ENCODE assay signal across 11 cellular contexts in the genomic region with DNA sequence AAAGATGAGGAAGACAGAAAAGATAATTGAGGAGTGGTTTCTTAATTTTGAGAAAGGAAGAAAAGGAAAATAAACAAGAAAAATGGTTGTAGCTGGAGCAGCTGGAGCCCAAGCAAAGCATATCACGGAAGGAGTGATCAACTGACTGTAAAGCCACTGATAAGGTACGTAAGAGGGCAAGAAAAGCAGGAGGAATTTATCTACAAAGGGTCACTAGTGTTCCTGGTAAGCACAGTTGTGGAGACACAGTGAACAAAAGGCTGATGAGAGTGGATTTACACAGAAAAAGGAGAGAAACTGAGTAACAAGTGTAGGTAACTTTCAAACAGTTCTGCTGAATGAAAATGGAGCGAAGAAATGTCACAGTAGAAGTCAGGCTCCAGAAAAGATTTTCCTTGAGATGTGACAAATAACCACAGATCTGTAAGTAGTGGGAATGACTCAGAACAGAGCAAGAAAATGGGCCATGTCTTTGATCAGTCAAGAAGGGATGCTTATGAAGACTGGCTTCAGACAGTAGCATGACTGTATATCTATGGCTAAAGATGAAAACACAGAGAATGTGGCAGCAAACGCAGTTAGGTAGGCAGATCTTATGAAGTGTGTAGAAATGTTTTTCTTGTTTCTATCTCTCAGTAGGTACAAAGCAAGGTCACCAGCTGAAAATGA. TPM values are rescaled to one million over a fixed set of nuclear protein-coding genes. Genes with fewer than 3 reads are reported as not detected.
A peak's percentile ranks its signal among the peaks of the same experiment; 100 is the strongest.
DNase-seq lines count a peak whose midpoint lies in the region; ATAC-seq and TF ChIP-seq lines count a peak whose summit lies in the region.
"Had no signal": no experiment of that assay in that cellular context is flagged by ENCODE, and none has a peak within 500 bp of the region (broad histone marks: within the 10 kb centered on the region; RNA-seq: fewer than 3 reads in every experiment).

No MANE protein-coding gene starts in this region.

- no peak overlapping the region for H2AK5ac ChIP-seq in mesenchymal stem cell (ENCODE audit: low read length, severe bottlenecking)
- no peak overlapping the region for H2AK5ac ChIP-seq in trophoblast cell (ENCODE audit: low read length)

- H3K9me3 ChIP-seq in CD4-positive, alpha-beta memory T cell (ENCODE audit: control insufficient read depth in 1 of 2, low read length in 2 of 2) = no peaks in the 10 kb centered on the region
- H3K9me3 ChIP-seq in GM23248 (ENCODE audit: low read depth) (no peaks in the 10 kb centered on the region), mesenchymal stem cell (ENCODE audit: control insufficient read depth, low read length) (no peaks in the 10 kb centered on the region), trophoblast cell (ENCODE audit: insufficient read depth, low read depth, low read length) (no peaks in the 10 kb centered on the region)

- H3K4me3 ChIP-seq in CD4-positive, alpha-beta memory T cell (ENCODE audit: low read length in 2 of 2) = no peak overlapping the region
- H3K4me3 ChIP-seq in GM23248 (no peak overlapping the region), mesenchymal stem cell (ENCODE audit: insufficient read depth in 1 of 2, low read depth in 1 of 2, low read length in 2 of 2) (no peak overlapping the region), trophoblast cell (ENCODE audit: low read depth, low read length) (no peak overlapping the region)

- H3K36me3 Mint-ChIP-seq in CD4-positive, alpha-beta memory T cell = peaks cover 13 to 37% of the 10 kb centered on the region in 2 donors
- H3K36me3 Mint-ChIP-seq in activated CD8-positive, alpha-beta T cell treated with anti-CD3 and anti-CD28 coated beads for 36 hours (ENCODE audit: low read depth) = peaks cover 15% of the 10 kb centered on the region

- no peaks in the 10 kb centered on the region for H3K9me2 ChIP-seq in GM23248 (ENCODE audit: insufficient read depth)

- peaks cover 19% of the 10 kb centered on the region for H3K4me1 ChIP-seq in CD4-positive, alpha-beta memory T cell (ENCODE audit: insufficient read depth, low read length)
- no peaks in the 10 kb centered on the region for H3K4me1 ChIP-seq in GM23248 (ENCODE audit: insufficient read depth)
- no peaks in the 10 kb centered on the region for H3K4me1 ChIP-seq in mesenchymal stem cell (ENCODE audit: control insufficient read depth, insufficient read depth, low read depth, low read length)
- no peaks in the 10 kb centered on the region for H3K4me1 ChIP-seq in trophoblast cell (ENCODE audit: control insufficient read depth in 1 of 2, insufficient read depth in 2 of 2, low read length in 2 of 2)

- no peaks in the 10 kb centered on the region for H3K9me3 Mint-ChIP-seq in CD4-positive, alpha-beta memory T cell
- H3K9me3 Mint-ChIP-seq in activated CD8-positive, alpha-beta T cell treated with anti-CD3 and anti-CD28 coated beads for 36 hours = no peaks in the 10 kb centered on the region

- no peaks in the 10 kb centered on the region for H3K27me3 Mint-ChIP-seq in CD4-positive, alpha-beta memory T cell
- no peaks in the 10 kb centered on the region for H3K27me3 Mint-ChIP-seq in activated CD8-positive, alpha-beta T cell treated with anti-CD3 and anti-CD28 coated beads for 36 hours

- H3K27ac ChIP-seq in CD4-positive, alpha-beta memory T cell (ENCODE audit: low read depth, low read length) = peak overlapping the region; percentile 20
- H3K27ac ChIP-seq in GM23248 (no peak overlapping the region), mesenchymal stem cell (ENCODE audit: low read length, poor library complexity, severe bottlenecking) (no peak overlapping the region), trophoblast cell (ENCODE audit: low read depth, low read length) (no peak overlapping the region)

- H4K20me1 ChIP-seq in GM23248 (ENCODE audit: insufficient read depth) = no peaks in the 10 kb centered on the region

- in situ Hi-C loops in GM23248 (cut with MboI) = no loop called here

- no peak overlapping the region for H3K23ac ChIP-seq in mesenchymal stem cell (ENCODE audit: low read length in 2 of 2)
- no peak overlapping the region for H3K23ac ChIP-seq in trophoblast cell (ENCODE audit: low read length)

- H2BK5ac ChIP-seq in mesenchymal stem cell (ENCODE audit: low read depth, low read length, poor library complexity, severe bottlenecking) = no peak overlapping the region
- H2BK5ac ChIP-seq in trophoblast cell (ENCODE audit: low read depth, low read length, poor library complexity) = no peak overlapping the region

- peak in 3 of 5 donors; percentile 4 to 52 (median 20) for DNase-seq in CD4-positive, alpha-beta memory T cell
- DNase-seq in GM23248 (peak; percentile 44), mesenchymal stem cell (peak; percentile 26), trophoblast cell (no peak), DMS53 (lab: John Stamatoyannopoulos, UW) (no peak), NCI-H510A (lab: John Stamatoyannopoulos, UW) (no peak)
- DNase-seq in activated CD8-positive, alpha-beta T cell treated with anti-CD3 and anti-CD28 coated beads for 36 hours = peak; percentile 24
- DNase-seq: H7, mesendoderm, NCI-H1417 treated with DMSO at 0.1 percent for 48 hours had no signal

- H3K4me1 Mint-ChIP-seq in CD4-positive, alpha-beta memory T cell = peaks cover 19 to 31% (median 25%) of the 10 kb centered on the region in 4 donors
- H3K4me1 Mint-ChIP-seq in activated CD8-positive, alpha-beta T cell treated with anti-CD3 and anti-CD28 coated beads for 36 hours (ENCODE audit: low read depth) = peaks cover 29% of the 10 kb centered on the region

- CTCF ChIA-PET in CD4-positive, alpha-beta memory T cell (lab: Charles Lee; ENCODE audit: partially characterized antibody) = interaction anchor here (1.0 to 1.6 kb wide), 2 partner anchors 46 to 209 kb away, joined by 3 to 10 read pairs; no protein-coding TSS in a partner anchor
- CTCF ChIA-PET in activated CD8-positive, alpha-beta T cell treated with anti-CD3 and anti-CD28 coated beads for 36 hours (lab: Charles Lee) = interaction anchor here (2.1 kb wide), 1 partner anchor 209 kb away, joined by 8 read pairs; no protein-coding TSS in a partner anchor

- no peak overlapping the region for H3K18ac ChIP-seq in mesenchymal stem cell (ENCODE audit: low read depth in 1 of 2, low read length in 2 of 2)
- no peak overlapping the region for H3K18ac ChIP-seq in trophoblast cell (ENCODE audit: low read length)

- H3K14ac ChIP-seq in mesenchymal stem cell (ENCODE audit: low read length in 2 of 2) (no peak overlapping the region), trophoblast cell (ENCODE audit: low read length) (no peak overlapping the region)

- H2BK120ac ChIP-seq in mesenchymal stem cell (ENCODE audit: low read depth, low read length) (no peak overlapping the region), trophoblast cell (ENCODE audit: insufficient read depth, low read length, poor library complexity) (no peak overlapping the region)

- H2AFZ ChIP-seq in GM23248 (no peak overlapping the region), mesenchymal stem cell (ENCODE audit: low read depth, low read length) (no peak overlapping the region), trophoblast cell (ENCODE audit: insufficient read depth, low read length, poor library complexity) (no peak overlapping the region)

- peaks cover 8% of the 10 kb centered on the region for H3K36me3 ChIP-seq in CD4-positive, alpha-beta memory T cell (ENCODE audit: insufficient read depth, low read length)
- peaks cover 30% of the 10 kb centered on the region for H3K36me3 ChIP-seq in GM23248 (ENCODE audit: low read depth)
- H3K36me3 ChIP-seq in mesenchymal stem cell (ENCODE audit: control insufficient read depth in 1 of 2, insufficient read depth in 2 of 2, low read depth in 1 of 2, low read length in 2 of 2) = peaks cover 18 to 65% of the 10 kb centered on the region in 2 experiments
- peaks cover 12 to 13% of the 10 kb centered on the region in 2 experiments for H3K36me3 ChIP-seq in trophoblast cell (ENCODE audit: control insufficient read depth in 1 of 2, insufficient read depth in 2 of 2, low read length in 2 of 2)

- H4K91ac ChIP-seq in mesenchymal stem cell (ENCODE audit: low read length) (no peak overlapping the region), trophoblast cell (ENCODE audit: low read depth, low read length) (no peak overlapping the region)

- H3K79me1 ChIP-seq in mesenchymal stem cell (replicated peaks; ENCODE audit: low read length, poor library complexity, severe bottlenecking) (peaks cover 9% of the 10 kb centered on the region), trophoblast cell (ENCODE audit: low read length) (no peaks in the 10 kb centered on the region)

- no peaks in the 10 kb centered on the region for H3F3A ChIP-seq in GM23248 (ENCODE audit: insufficient read depth)

- H3K9ac ChIP-seq in GM23248 (no peak overlapping the region), mesenchymal stem cell (ENCODE audit: low read length) (no peak overlapping the region), trophoblast cell (ENCODE audit: low read length) (no peak overlapping the region)

- WGBS in GM23248 (ENCODE audit: low coverage in 1 of 2, low lambda C conversion rate in 2 of 2, missing lambda C conversion rate in 2 of 2), 2 experiments = 96 to 97% methylated on average over 4 of the region's 4 CpGs
- 97% methylated on average over 4 of the region's 4 CpGs for WGBS in mesenchymal stem cell
- no CpG with 5 or more reads among the region's 4 CpGs for WGBS in trophoblast cell (ENCODE audit: extremely low coverage, insufficient coverage, insufficient read length)

- peak overlapping the region in 7 of 8 donors; percentile 1 to 67 (median 59) for H3K4me3 Mint-ChIP-seq in CD4-positive, alpha-beta memory T cell
- peak overlapping the region; percentile 7 for H3K4me3 Mint-ChIP-seq in activated CD8-positive, alpha-beta T cell treated with anti-CD3 and anti-CD28 coated beads for 36 hours

- H3K27ac Mint-ChIP-seq in CD4-positive, alpha-beta memory T cell = peak overlapping the region; percentile 25 to 91 (median 65)
- peak overlapping the region; percentile 89 for H3K27ac Mint-ChIP-seq in activated CD8-positive, alpha-beta T cell treated with anti-CD3 and anti-CD28 coated beads for 36 hours

- H4K12ac ChIP-seq in trophoblast cell (ENCODE audit: low read depth, low read length) = no peak overlapping the region

- H3K4me2 ChIP-seq in GM23248 (ENCODE audit: unreplicated experiment) (no peak overlapping the region), mesenchymal stem cell (ENCODE audit: low read length, poor library complexity, severe bottlenecking) (no peak overlapping the region), trophoblast cell (ENCODE audit: low read length) (no peak overlapping the region)

- no peak overlapping the region for H3K4ac ChIP-seq in mesenchymal stem cell (ENCODE audit: low read depth in 1 of 2, low read length in 2 of 2)
- no peak overlapping the region for H3K4ac ChIP-seq in trophoblast cell (ENCODE audit: low read depth, low read length)

- TF ChIP-seq CTCF in activated CD8-positive, alpha-beta T cell treated with anti-CD3 and anti-CD28 coated beads for 36 hours (IDR thresholded peaks at IDR 0.05) = no peak

- no peak overlapping the region for H2BK15ac ChIP-seq in mesenchymal stem cell (ENCODE audit: low read depth, poor library complexity, severe bottlenecking)

- H3K79me2 ChIP-seq in GM23248 (ENCODE audit: insufficient read depth) = peaks cover 11% of the 10 kb centered on the region; the same call in 1 of the 2 replicates
- no peaks in the 10 kb centered on the region for H3K79me2 ChIP-seq in trophoblast cell (ENCODE audit: control insufficient read depth, insufficient read depth, low read length, poor library complexity)

- H4K8ac ChIP-seq in mesenchymal stem cell (ENCODE audit: low read length) = no peak overlapping the region
- no peak overlapping the region for H4K8ac ChIP-seq in trophoblast cell (ENCODE audit: low read depth, low read length)

- H3K27me3 ChIP-seq in CD4-positive, alpha-beta memory T cell (ENCODE audit: insufficient read depth, low read length) = no peaks in the 10 kb centered on the region
- H3K27me3 ChIP-seq in GM23248 (replicated peaks; ENCODE audit: insufficient read depth) (no peaks in the 10 kb centered on the region), mesenchymal stem cell (ENCODE audit: control insufficient read depth in 1 of 2, insufficient read depth in 1 of 2, low read length in 2 of 2) (no peaks in the 10 kb centered on the region), trophoblast cell (ENCODE audit: insufficient read depth, low read length) (no peaks in the 10 kb centered on the region)

- peak; percentile 94 for ATAC-seq in activated CD8-positive, alpha-beta T cell treated with anti-CD3 and anti-CD28 coated beads for 36 hours
- no peak for ATAC-seq in HG03565 (IDR thresholded peaks at IDR 0.05; ENCODE audit: unreplicated experiment)

- intact Hi-C loops in CD4-positive, alpha-beta memory T cell (cut with micrococcal nuclease) = loop anchor here (5.0 kb wide), 2 partner anchors 41 to 44 kb away; partner anchors contain the start of gene RBM34
- intact Hi-C loops in activated CD8-positive, alpha-beta T cell treated with anti-CD3 and anti-CD28 coated beads for 36 hours (cut with micrococcal nuclease) = no loop called here

- H2BK12ac ChIP-seq in mesenchymal stem cell (ENCODE audit: low read length in 2 of 2) = no peak overlapping the region
- no peak overlapping the region for H2BK12ac ChIP-seq in trophoblast cell (ENCODE audit: low read length)

- POLR2A ChIA-PET in CD4-positive, alpha-beta memory T cell (lab: Charles Lee; ENCODE audit: partially characterized antibody) = interaction anchor here (1.2 to 1.3 kb wide), 2 partner anchors 9 to 46 kb away, joined by 3 to 6 read pairs; partner anchors contain the start of gene RBM34
- POLR2A ChIA-PET in activated CD8-positive, alpha-beta T cell treated with anti-CD3 and anti-CD28 coated beads for 36 hours (lab: Charles Lee) = interaction anchor here (0.8 to 1.0 kb wide), 2 partner anchors 10 to 298 kb away, joined by 3 read pairs; partner anchors contain the start of gene B3GALNT2

RNA-seq across cellular contexts. Expression of gene RBM34, which starts 45.6 kb away (rescaled TPM):
- 100 to 1,000 TPM; 120 TPM for total RNA-seq in CD4-positive, alpha-beta memory T cell
- polyA plus RNA-seq in CD4-positive, alpha-beta memory T cell = 10 to 100 TPM; 55.2 to 79.8 TPM
- total RNA-seq in GM23248 (2014; rRNA removed; shearing (Covaris generic)) = 38.7 and 53.6 TPM in 2 replicates
- polyA plus RNA-seq in GM23248 (2016; fragmentation: Nextera tagmentation; extraction: Ambion mirVana) = 75.7 and 79.3 TPM in 2 replicates
- total RNA-seq in activated CD8-positive, alpha-beta T cell treated with anti-CD3 and anti-CD28 coated beads for 36 hours = 100 to 1,000 TPM; 136 TPM
- polyA plus RNA-seq in mesenchymal stem cell (2013, experiment 1 of 2) = 99.8 TPM
- polyA plus RNA-seq in mesenchymal stem cell (2013, experiment 2 of 2) = 93.1 TPM
- polyA plus RNA-seq in trophoblast cell (2013) = 129 and 130 TPM in 2 replicates

Comparison
In these comparisons a context has a peak if more than half of its experiments do, and no peak if none do; other contexts are left out.
1. DNase-seq: peak in CD4-positive, alpha-beta memory T cell (3 of 5), GM23248 (single experiment), activated CD8-positive, alpha-beta T cell treated with anti-CD3 and anti-CD28 coated beads for 36 hours (single experiment) and mesenchymal stem cell (single experiment); none in trophoblast cell (0 of 2), DMS53 (single experiment) and NCI-H510A (single experiment).